ENCODE assay signal across 8 cellular contexts in the genomic region with DNA sequence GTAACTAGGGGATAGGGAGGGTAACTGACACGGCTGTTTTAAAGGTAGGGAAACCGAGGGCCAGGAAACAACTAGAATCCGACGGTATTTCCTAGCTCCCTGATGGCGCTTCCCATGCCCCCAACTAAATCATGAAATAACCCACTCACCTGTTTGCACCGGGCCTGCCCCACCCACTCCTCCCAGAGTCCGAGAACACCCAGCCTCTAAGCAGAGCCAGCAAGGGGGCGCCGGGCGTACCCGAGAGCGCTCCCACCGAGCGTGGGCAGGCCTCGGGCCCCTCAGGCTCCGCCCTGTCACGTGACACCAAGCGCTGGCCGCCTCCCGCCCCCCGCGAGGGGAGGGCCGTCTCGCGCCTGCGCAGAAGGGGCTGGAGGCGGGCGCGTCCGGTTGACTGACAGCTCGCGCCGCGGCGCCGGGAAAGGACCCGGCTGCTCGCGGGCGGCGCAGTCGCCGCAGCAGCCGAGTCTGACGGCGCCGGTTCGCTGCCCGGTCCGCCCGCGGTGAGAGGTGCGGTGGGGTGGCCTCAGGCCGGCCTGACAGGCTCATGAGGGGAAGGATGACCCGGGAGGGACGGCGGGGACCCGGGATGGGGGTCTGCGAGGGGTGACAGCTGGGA. TPM values are rescaled to one million over a fixed set of nuclear protein-coding genes. Genes with fewer than 3 reads are reported as not detected.
DNase-seq lines count a peak whose midpoint lies in the region; ATAC-seq and TF ChIP-seq lines count a peak whose summit lies in the region.

A gene with protein sequence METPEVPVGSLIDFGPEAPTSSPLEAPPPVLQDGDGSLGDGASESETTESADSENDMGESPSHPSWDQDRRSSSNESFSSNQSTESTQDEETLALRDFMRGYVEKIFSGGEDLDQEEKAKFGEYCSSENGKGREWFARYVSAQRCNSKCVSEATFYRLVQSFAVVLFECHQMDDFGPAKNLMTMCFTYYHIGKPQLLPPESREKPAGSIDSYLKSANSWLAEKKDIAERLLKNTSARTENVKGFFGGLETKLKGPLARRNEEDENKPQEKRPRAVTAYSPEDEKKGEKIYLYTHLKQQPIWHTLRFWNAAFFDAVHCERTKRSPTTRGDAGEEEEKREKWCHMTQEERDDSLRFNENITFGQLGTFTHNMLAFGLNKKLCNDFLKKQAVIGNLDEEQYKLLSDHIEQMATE (plus strand): TSS at position 447 of the 619 bp plus-strand sequence. CDS start 39,277 bp downstream, outside the sequence.

- H3K4me1 ChIP-seq in RWPE2 (ENCODE audit: insufficient read depth, poor library complexity, severe bottlenecking), result peaks cover 24% of the 10 kb centered on the region
- H3K4me1 ChIP-seq in neural progenitor cell, result peaks cover 6% of the 10 kb centered on the region
- H3K4me1 ChIP-seq in stomach smooth muscle (ENCODE audit: control insufficient read depth, insufficient read depth, low read length), result peaks cover 25% of the 10 kb centered on the region

- H3K27ac ChIP-seq in RWPE2 (ENCODE audit: poor library complexity, severe bottlenecking), result peak within 1 kb of the TSS; percentile 66
- no peak within 1 kb of the TSS for H3K27ac ChIP-seq in neural progenitor cell
- H3K27ac ChIP-seq in stomach smooth muscle (ENCODE audit: low read length), result peak within 1 kb of the TSS; percentile 67

- H3K9ac ChIP-seq in neural progenitor cell (no peak within 1 kb of the TSS), stomach smooth muscle (ENCODE audit: low read length in 2 of 2) (peak within 1 kb of the TSS; percentile 84 to 89)

- no peaks in the 10 kb centered on the region for H3K27me3 Mint-ChIP-seq in neural progenitor cell (ENCODE audit: insufficient read depth, low read depth)

- H3K4me2 ChIP-seq in neural progenitor cell, result peak within 1 kb of the TSS; percentile 80

- H3K36me3 ChIP-seq in RWPE2 (ENCODE audit: low read depth) (no peaks in the 10 kb centered on the region; the same call in 1 of the 2 replicates), neural progenitor cell (no peaks in the 10 kb centered on the region), stomach smooth muscle (ENCODE audit: control insufficient read depth in 2 of 2, insufficient read depth in 2 of 2, low read length in 2 of 2) (peaks cover 3 to 6% of the 10 kb centered on the region in 2 donors)

- H2AFZ ChIP-seq in neural progenitor cell (replicated peaks), result peak within 1 kb of the TSS; percentile 95

- peaks cover 29% of the 10 kb centered on the region for H3K4me1 Mint-ChIP-seq in neural progenitor cell

- H3K9me3 Mint-ChIP-seq in neural progenitor cell, result no peaks in the 10 kb centered on the region

- H4K20me1 ChIP-seq in neural progenitor cell (ENCODE audit: low read depth), result no peaks in the 10 kb centered on the region

- peak; percentile 32 for ATAC-seq in RWPE2 (ENCODE audit: low read depth)

- no peak within 1 kb of the TSS for H3K27ac Mint-ChIP-seq in neural progenitor cell

- H3K9me3 ChIP-seq in RWPE2 (ENCODE audit: severe bottlenecking) (no peaks in the 10 kb centered on the region), neural progenitor cell (ENCODE audit: low read depth) (no peaks in the 10 kb centered on the region), stomach smooth muscle (ENCODE audit: control insufficient read depth in 2 of 2, low read length in 2 of 2) (no peaks in the 10 kb centered on the region)

- no peaks in the 10 kb centered on the region for H3K36me3 Mint-ChIP-seq in neural progenitor cell

- H3K27me3 ChIP-seq in RWPE2 (ENCODE audit: insufficient read depth, poor library complexity, severe bottlenecking) (no peaks in the 10 kb centered on the region), neural progenitor cell (peaks cover 30% of the 10 kb centered on the region), stomach smooth muscle (ENCODE audit: control insufficient read depth in 1 of 2, insufficient read depth in 2 of 2, low read length in 2 of 2) (no peaks in the 10 kb centered on the region)

- H3K4me3 ChIP-seq in RWPE2 (ENCODE audit: severe bottlenecking) (peak within 1 kb of the TSS; percentile 50), fibroblast of villous mesenchyme (ENCODE audit: low read depth, low read length) (peak within 1 kb of the TSS; percentile 82), neural progenitor cell (peak within 1 kb of the TSS; percentile 80), stomach smooth muscle (ENCODE audit: low read length in 2 of 2) (peak within 1 kb of the TSS; percentile 86 to 89)

- H3F3A ChIP-seq in neural progenitor cell (ENCODE audit: low read depth), result no peaks in the 10 kb centered on the region

- H3K4me3 Mint-ChIP-seq in neural progenitor cell, result peak within 1 kb of the TSS; percentile 94

- DNase-seq in ELR (ENCODE audit: low read depth), result peak; percentile 94
- DNase-seq in GOT3 (lab: John Stamatoyannopoulos, UW), result peak; percentile 87
- DNase-seq in LoVo (ENCODE audit: low spot score), result peak; percentile 92
- DNase-seq in RWPE2 (ENCODE audit: low spot score), result peak; percentile 91
- DNase-seq in activated gamma-delta T cell (lab: John Stamatoyannopoulos, UW), result peak; percentile 95
- DNase-seq in fibroblast of villous mesenchyme (ENCODE audit: low read depth), result peak; percentile 93
- peak; percentile 98 for DNase-seq in neural progenitor cell (ENCODE audit: low spot score)

- H3K79me2 ChIP-seq in neural progenitor cell (ENCODE audit: low read depth), result no peaks in the 10 kb centered on the region

- peak; percentile 37 for TF ChIP-seq CTCF in RWPE2 (IDR thresholded peaks at IDR 0.05; ENCODE audit: poor library complexity, severe bottlenecking)
- TF ChIP-seq CTCF in fibroblast of villous mesenchyme (IDR thresholded peaks at IDR 0.05; ENCODE audit: insufficient read depth, low read depth, low read length), result peak; percentile 26
- TF ChIP-seq CTCF in neural progenitor cell (IDR thresholded peaks at IDR 0.05), result peak; percentile 11

RNA-seq across cellular contexts. Expression of the gene that starts here (rescaled TPM):
- total RNA-seq in fibroblast of villous mesenchyme, result 17.7 and 26.3 TPM in 2 replicates
- total RNA-seq in neural progenitor cell (ENCODE audit: low replicate concordance), result 6.1 and 9.0 TPM in 2 replicates
